ENCODE assay signal across 1 cellular context in the genomic region with DNA sequence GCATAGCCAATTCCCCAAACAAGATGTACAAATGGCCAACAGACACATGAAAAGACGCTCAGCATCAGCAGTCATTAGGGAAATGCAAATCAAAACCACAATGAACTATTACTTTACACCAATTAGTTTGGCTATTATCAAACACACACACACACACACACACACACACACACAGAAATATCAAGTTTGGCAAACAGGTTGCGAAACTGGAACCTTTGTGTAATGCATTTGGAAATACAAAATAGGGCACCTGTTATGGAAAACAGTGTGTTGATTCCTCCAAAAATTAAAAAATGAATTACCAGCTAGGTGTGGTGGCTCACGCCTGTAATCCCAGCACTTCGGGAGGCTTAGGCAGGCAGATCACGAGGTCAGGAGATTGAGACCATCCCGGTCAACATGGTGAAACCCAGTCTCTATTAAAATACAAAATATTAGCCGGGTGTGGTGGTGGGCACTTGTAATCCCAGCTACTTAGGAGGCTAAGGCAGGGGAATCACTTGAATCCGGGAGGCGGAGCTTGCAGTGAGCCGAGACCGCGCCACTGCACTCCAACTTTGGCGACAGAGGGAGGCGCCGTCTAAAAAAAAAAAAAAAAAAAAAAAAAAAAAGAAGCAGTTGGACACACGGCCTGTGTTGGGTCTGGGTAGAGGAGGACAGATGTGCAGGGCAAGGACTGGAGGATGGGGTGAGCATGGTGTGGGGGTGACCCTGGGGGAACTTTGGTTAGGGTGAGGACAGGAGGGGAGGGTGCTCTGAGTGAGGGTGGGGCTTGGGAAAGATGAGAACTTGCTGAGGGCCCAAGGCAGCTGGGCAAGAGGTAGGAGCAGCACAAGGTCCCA.
TF ChIP-seq lines count a peak whose summit lies in the region.

No MANE protein-coding gene starts in this region.

TF ChIP-seq in H1, 55 proteins besides CTCF, POLR2A, EP300 and RAD21:
- no peak for TF ChIP-seq SUZ12 (IDR thresholded peaks at IDR 0.05; ENCODE audit: low read length)
- TF ChIP-seq CBX8 (IDR thresholded peaks at IDR 0.05; ENCODE audit: borderline replicate concordance, low read depth, low read length): no peak
- TF ChIP-seq CHD1 (IDR thresholded peaks at IDR 0.05; ENCODE audit: low read depth, low read length): no peak
- no peak for TF ChIP-seq CBX5 (IDR thresholded peaks at IDR 0.05; ENCODE audit: low read depth, low read length)
- TF ChIP-seq, protein P1, sequence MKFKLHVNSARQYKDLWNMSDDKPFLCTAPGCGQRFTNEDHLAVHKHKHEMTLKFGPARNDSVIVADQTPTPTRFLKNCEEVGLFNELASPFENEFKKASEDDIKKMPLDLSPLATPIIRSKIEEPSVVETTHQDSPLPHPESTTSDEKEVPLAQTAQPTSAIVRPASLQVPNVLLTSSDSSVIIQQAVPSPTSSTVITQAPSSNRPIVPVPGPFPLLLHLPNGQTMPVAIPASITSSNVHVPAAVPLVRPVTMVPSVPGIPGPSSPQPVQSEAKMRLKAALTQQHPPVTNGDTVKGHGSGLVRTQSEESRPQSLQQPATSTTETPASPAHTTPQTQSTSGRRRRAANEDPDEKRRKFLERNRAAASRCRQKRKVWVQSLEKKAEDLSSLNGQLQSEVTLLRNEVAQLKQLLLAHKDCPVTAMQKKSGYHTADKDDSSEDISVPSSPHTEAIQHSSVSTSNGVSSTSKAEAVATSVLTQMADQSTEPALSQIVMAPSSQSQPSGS (IDR thresholded peaks at IDR 0.05; ENCODE audit: low read length): no peak
- no peak for TF ChIP-seq TAF7 (optimal IDR thresholded peaks at IDR 0.05; ENCODE audit: borderline replicate concordance, low read depth, low read length)
- TF ChIP-seq SIN3A (conservative IDR thresholded peaks at IDR 0.05 in 1 of 2, IDR thresholded peaks at IDR 0.05 in 1 of 2; ENCODE audit: low read depth in 1 of 2, low read length in 2 of 2): no peak
- TF ChIP-seq CREB1 (IDR thresholded peaks at IDR 0.05): no peak
- no peak for TF ChIP-seq PHF8 (conservative IDR thresholded peaks at IDR 0.05; ENCODE audit: low read depth, low read length)
- no peak for TF ChIP-seq CTBP2 (IDR thresholded peaks at IDR 0.05; ENCODE audit: borderline replicate concordance, insufficient read depth, insufficient read length, low read length)
- TF ChIP-seq KDM1A (IDR thresholded peaks at IDR 0.05; ENCODE audit: borderline replicate concordance, low read length): no peak
- TF ChIP-seq KDM4A (IDR thresholded peaks at IDR 0.05; ENCODE audit: low read depth, low read length, severe bottlenecking): no peak
- no peak for TF ChIP-seq JUN (IDR thresholded peaks at IDR 0.05; ENCODE audit: low read depth, low read length)
- no peak for TF ChIP-seq POLR2AphosphoS5 (IDR thresholded peaks at IDR 0.05; ENCODE audit: low read depth, low read length)
- TF ChIP-seq SP4 (IDR thresholded peaks at IDR 0.05; ENCODE audit: low read length): no peak
- no peak for TF ChIP-seq NRF1 (IDR thresholded peaks at IDR 0.05; ENCODE audit: low read depth, low read length)
- TF ChIP-seq CHD2 (IDR thresholded peaks at IDR 0.05; ENCODE audit: low read length): no peak
- TF ChIP-seq, protein P2, sequence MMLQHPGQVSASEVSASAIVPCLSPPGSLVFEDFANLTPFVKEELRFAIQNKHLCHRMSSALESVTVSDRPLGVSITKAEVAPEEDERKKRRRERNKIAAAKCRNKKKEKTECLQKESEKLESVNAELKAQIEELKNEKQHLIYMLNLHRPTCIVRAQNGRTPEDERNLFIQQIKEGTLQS (IDR thresholded peaks at IDR 0.05; ENCODE audit: insufficient read depth, low read depth, low read length): no peak
- TF ChIP-seq SP1 (IDR thresholded peaks at IDR 0.05; ENCODE audit: low read depth, low read length): no peak
- TF ChIP-seq NANOG (IDR thresholded peaks at IDR 0.05; ENCODE audit: insufficient read depth, low read depth, low read length, poor library complexity, severe bottlenecking): no peak
